7 cellular contexts compared by ENCODE assay signal in genomic region chr15:43589779-43590466, GRCh38. TPM values are rescaled to one million over a fixed set of nuclear protein-coding genes. Genes with fewer than 3 reads are reported as not detected.
DNase-seq lines count a peak whose midpoint lies in the region; ATAC-seq, FAIRE-seq and TF ChIP-seq lines count a peak whose summit lies in the region.
"Not testable (repeated sequence)": the region's sequence is repeated elsewhere in the genome, so short reads cannot be mapped to it uniquely, and the experiment has no call there.

TSS of gene PPIP5K1 (minus strand) at chr15:43590208. CDS start at chr15:43584504, 5,704 bp downstream.

- H3K4me2 ChIP-seq in K562 (ENCODE audit: insufficient read depth, low read length): not testable (repeated sequence)

- H3K4me1 ChIP-seq in RWPE2 (ENCODE audit: insufficient read depth, poor library complexity, severe bottlenecking); K562 (replicated peaks in 1 of 2; ENCODE audit: control insufficient read depth in 2 of 2, insufficient read depth in 2 of 2, low read length in 2 of 2); heart left ventricle: not testable (repeated sequence)

- H3K27me3 ChIP-seq in RWPE2 (ENCODE audit: insufficient read depth, poor library complexity, severe bottlenecking); K562 (ENCODE audit: control insufficient read depth in 2 of 2, insufficient read depth in 2 of 2, low read length in 2 of 2); heart left ventricle: not testable (repeated sequence)

- H2AFZ ChIP-seq in K562 (ENCODE audit: low read depth, low read length): not testable (repeated sequence)

- not testable (repeated sequence) for BruUV-seq in K562 (replicated peaks; lab: Mats Ljungman, UMichigan)

- TF ChIP-seq EP300 in K562 (IDR thresholded peaks at IDR 0.05; ENCODE audit: low read length): not testable (repeated sequence)

- FAIRE-seq in K562 (lab: Jason Lieb, UNC): peak; percentile 99

- intact Hi-C loops in K562 (cut with micrococcal nuclease); heart left ventricle (cut with DNase I): not testable (repeated sequence)

- H3K79me2 ChIP-seq in K562 (ENCODE audit: control insufficient read depth, insufficient read depth, low read length): not testable (repeated sequence)

- not testable (repeated sequence) for H3K36me3 Mint-ChIP-seq in osteocyte (ENCODE audit: unreplicated experiment)

- no CpG with 5 or more reads among the region's 54 CpGs for WGBS in K562 (ENCODE audit: insufficient coverage, low coverage, missing lambda C conversion rate)
- WGBS in heart left ventricle, 4 donors: no CpG with 5 or more reads among the region's 54 CpGs

- not testable (repeated sequence) for H3K4me1 Mint-ChIP-seq in osteocyte (ENCODE audit: unreplicated experiment)

- not testable (repeated sequence) for H3K4me3 Mint-ChIP-seq in osteocyte (ENCODE audit: unreplicated experiment)

- H3K9me3 Mint-ChIP-seq in osteocyte (ENCODE audit: unreplicated experiment): not testable (repeated sequence)

- H3K9ac ChIP-seq in K562 (ENCODE audit: insufficient read depth in 1 of 2, low read depth in 2 of 2, low read length in 2 of 2): not testable (repeated sequence)

- POLR2A ChIA-PET in K562 (lab: Yijun Ruan, JAX): not testable (repeated sequence)

- H3K36me3 ChIP-seq in RWPE2 (ENCODE audit: low read depth); K562 (ENCODE audit: control insufficient read depth, insufficient read depth, low read length); heart left ventricle: not testable (repeated sequence)

- peak; percentile 96 for ATAC-seq in GM18868 (IDR thresholded peaks at IDR 0.05; ENCODE audit: unreplicated experiment)
- peak; percentile 96 for ATAC-seq in GM21786 (IDR thresholded peaks at IDR 0.05; ENCODE audit: unreplicated experiment)
- peak; percentile 97 for ATAC-seq in HG03135 (IDR thresholded peaks at IDR 0.05; ENCODE audit: unreplicated experiment)
- ATAC-seq in RWPE2 (ENCODE audit: low read depth): peak; percentile 84
- peak; percentile 96 for ATAC-seq in K562
- ATAC-seq in heart left ventricle: peak; percentile 99

- DNase-seq in RWPE2 (ENCODE audit: low spot score); K562 (ENCODE audit: extremely low read depth in 1 of 4, low spot score in 3 of 4); heart left ventricle; osteocyte (ENCODE audit: extremely low spot score, unreplicated experiment): not testable (repeated sequence)

- not testable (repeated sequence) for TF ChIP-seq POLR2A in K562 (conservative IDR thresholded peaks at IDR 0.05); heart left ventricle (IDR thresholded peaks at IDR 0.05)

- not testable (repeated sequence) for H3K9me1 ChIP-seq in K562 (ENCODE audit: control insufficient read depth, insufficient read depth, low read length)

- not testable (repeated sequence) for H3K27ac Mint-ChIP-seq in osteocyte (ENCODE audit: unreplicated experiment)

- CTCF ChIA-PET in K562 (lab: Yijun Ruan, JAX; ENCODE audit: low intra/inter-chr PET ratio): not testable (repeated sequence)

- TF ChIP-seq RAD21 in K562 (CRISPR knock-in tag; conservative IDR thresholded peaks at IDR 0.05 in 1 of 2, IDR thresholded peaks at IDR 0.05 in 1 of 2): not testable (repeated sequence)

- not testable (repeated sequence) for H4K20me1 ChIP-seq in K562 (replicated peaks; ENCODE audit: control insufficient read depth, insufficient read depth, low read length)

- not testable (repeated sequence) for H3K27ac ChIP-seq in RWPE2 (ENCODE audit: poor library complexity, severe bottlenecking); K562 (ENCODE audit: extremely low read depth, low read depth, low read length); heart left ventricle

- in situ Hi-C loops in K562 (cut with MboI): loop anchor here (25.0 kb wide), 1 partner anchor 153 kb away; no protein-coding TSS in a partner anchor

- not testable (repeated sequence) for H3K4me3 ChIP-seq in RWPE2 (ENCODE audit: severe bottlenecking); K562; heart left ventricle

- not testable (repeated sequence) for TF ChIP-seq CTCF in RWPE2 (IDR thresholded peaks at IDR 0.05; ENCODE audit: poor library complexity, severe bottlenecking); K562 (IDR thresholded peaks at IDR 0.05 in 2 of 3, conservative IDR thresholded peaks at IDR 0.05 in 1 of 3; ENCODE audit: insufficient read depth in 2 of 3, low read depth in 1 of 3, low read length in 3 of 3); heart left ventricle (IDR thresholded peaks at IDR 0.05); osteocyte (IDR thresholded peaks at IDR 0.05)

- not testable (repeated sequence) for H3K27me3 Mint-ChIP-seq in osteocyte (ENCODE audit: unreplicated experiment)

- H3K9me3 ChIP-seq in RWPE2 (ENCODE audit: severe bottlenecking); K562 (replicated peaks; ENCODE audit: control insufficient read depth, insufficient read depth, low read depth, low read length); heart left ventricle: not testable (repeated sequence)

RNA-seq across cellular contexts. Expression of gene PPIP5K1, which starts in this region (rescaled TPM):
- total RNA-seq in K562 (2011; cell fraction: chromatin; rRNA removed; ENCODE audit: low replicate concordance): 561 and 589 TPM in 2 replicates
- total RNA-seq in K562 (2011; cell fraction: nucleolus; rRNA removed): 236 and 242 TPM in 2 replicates
- total RNA-seq in K562 (2011; cell fraction: nucleoplasm; rRNA removed): 197 and 239 TPM in 2 replicates
- total RNA-seq in K562 (2014; rRNA removed): 15.6 and 20.2 TPM in 2 replicates
- 31.2 and 34.0 TPM in 2 replicates for total RNA-seq in K562 (2014; rRNA removed; fragmentation: Illumina TruSeq; extraction: Trizol)
- 32.1 and 35.1 TPM in 2 replicates for total RNA-seq in K562 (2015; rRNA removed; fragmentation: Illumina TruSeq; extraction: Trizol)
- 48.4 and 52.2 TPM in 2 replicates for total RNA-seq in K562 (2021)
- 54.5 and 74.6 TPM in 2 replicates for polyA plus RNA-seq in K562 (2011; rRNA removed)
- 46.4 and 56.9 TPM in 2 replicates for polyA plus RNA-seq in K562 (2011; cell fraction: cytosol; rRNA removed)
- 241 and 373 TPM in 2 replicates for polyA plus RNA-seq in K562 (2011; cell fraction: nucleus; rRNA removed)
- 25.3 and 36.5 TPM in 2 replicates for polyA plus RNA-seq in K562 (2012)
- polyA plus RNA-seq in K562 (2014; fragmentation: Illumina TruSeq; extraction: Trizol): 35.6 and 37.0 TPM in 2 replicates
- polyA plus RNA-seq in K562 (2014; fragmentation: Nextera tagmentation; extraction: Ambion mirVana): 10 to 100 TPM in 1 of 2 experiments, 1 to 10 TPM in 1; 2.5 to 10.8 TPM
- polyA plus RNA-seq in K562 (2014; rRNA removed): 40.6 and 56.4 TPM in 2 replicates
- 110 and 117 TPM in 2 replicates for polyA minus RNA-seq in K562 (2011; rRNA and poly(A)+ RNA removed)
- polyA minus RNA-seq in K562 (2011; cell fraction: cytosol; rRNA and poly(A)+ RNA removed): 16.9 and 21.8 TPM in 2 replicates
- polyA minus RNA-seq in K562 (2011; cell fraction: nucleus; rRNA and poly(A)+ RNA removed): 143 and 146 TPM in 2 replicates
- 10 to 100 TPM; 10.5 to 23.0 (median 16.7) TPM for total RNA-seq in heart left ventricle
- 1 to 10 TPM; 7.2 to 7.3 TPM for polyA plus RNA-seq in heart left ventricle
- 26.1 and 34.5 TPM in 2 replicates for total RNA-seq in osteocyte
